Comparison of ENCODE assay signal across 11 cellular contexts in the genomic region with DNA sequence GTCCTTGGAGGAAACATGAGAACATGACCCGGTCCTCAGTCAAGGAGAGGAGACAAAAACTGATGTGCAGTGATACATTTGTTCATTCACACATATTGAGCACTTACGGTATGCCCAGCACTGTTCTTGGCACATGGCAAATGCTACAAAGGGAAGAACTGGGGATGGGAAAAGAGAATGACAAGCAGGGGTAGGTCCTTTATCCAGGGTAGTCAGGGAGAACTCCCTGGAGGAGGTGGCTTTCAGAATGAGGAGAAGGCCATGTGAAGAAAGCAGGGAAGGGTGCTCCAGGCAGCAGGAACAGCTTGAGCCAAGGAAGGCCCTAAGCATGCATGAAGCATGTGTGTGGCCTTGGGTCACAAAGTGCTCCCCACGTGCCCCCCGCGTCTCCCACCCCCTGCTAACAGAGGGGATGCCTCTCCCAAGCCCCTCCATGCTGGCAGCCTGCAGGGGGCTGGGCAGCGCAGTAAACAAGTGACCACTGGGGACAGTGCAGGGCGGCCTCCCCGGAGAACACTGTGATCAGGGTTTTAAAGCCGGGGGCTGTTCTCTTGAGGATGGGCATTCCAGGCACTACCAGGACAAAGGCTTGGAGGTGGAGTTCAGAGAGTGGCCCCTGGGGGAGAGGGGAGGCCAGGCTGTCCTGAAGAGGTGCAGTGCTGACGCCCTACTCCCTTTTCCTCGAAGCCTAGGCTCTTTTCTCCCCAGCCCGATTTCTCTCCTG.
"Had no signal": no experiment of that assay in that cellular context is flagged by ENCODE, and none has a peak within 500 bp of the region (broad histone marks: within the 10 kb centered on the region; RNA-seq: fewer than 3 reads in every experiment).

No MANE protein-coding gene starts in this region.

- H3K9me3 ChIP-seq: ascending aorta, psoas muscle, right lobe of liver, transverse colon had no signal

- H3K4me3 ChIP-seq: ascending aorta, psoas muscle, right lobe of liver, transverse colon had no signal

- H3K27ac Mint-ChIP-seq: activated CD4-positive, alpha-beta memory T cell treated with anti-CD3 and anti-CD28 coated beads for 36 hours; activated T-cell treated with anti-CD3 and anti-CD28 coated beads, Interleukin-2, amount 50 U/mL, for 72 hours; stimulated activated effector memory CD8-positive, alpha-beta T cell treated with anti-CD3 and anti-CD28 coated beads, Interleukin-12 subunit alpha, Interleukin-12 subunit beta, amount 100 ng/mL, for 72 hours had no signal

- H3K4me3 Mint-ChIP-seq: activated CD4-positive, alpha-beta memory T cell treated with anti-CD3 and anti-CD28 coated beads for 36 hours; activated T-cell treated with anti-CD3 and anti-CD28 coated beads, Interleukin-2, amount 50 U/mL, for 72 hours; naive thymus-derived CD4-positive, alpha-beta T cell; stimulated activated effector memory CD8-positive, alpha-beta T cell treated with anti-CD3 and anti-CD28 coated beads, Interleukin-12 subunit alpha, Interleukin-12 subunit beta, amount 100 ng/mL, for 72 hours had no signal

- H3K4me1 ChIP-seq: ascending aorta, psoas muscle, right lobe of liver, transverse colon had no signal

- H3K27ac ChIP-seq: ascending aorta, psoas muscle, right lobe of liver, transverse colon had no signal

- H3K36me3 ChIP-seq: ascending aorta, right lobe of liver, transverse colon had no signal

- ATAC-seq: left colon had no signal

- H3K27me3 Mint-ChIP-seq: activated CD4-positive, alpha-beta memory T cell treated with anti-CD3 and anti-CD28 coated beads for 36 hours had no signal

- H3K9me3 Mint-ChIP-seq: activated T-cell treated with anti-CD3 and anti-CD28 coated beads, Interleukin-2, amount 50 U/mL, for 72 hours; stimulated activated effector memory CD8-positive, alpha-beta T cell treated with anti-CD3 and anti-CD28 coated beads, Interleukin-12 subunit alpha, Interleukin-12 subunit beta, amount 100 ng/mL, for 72 hours had no signal

- H3K27me3 ChIP-seq: ascending aorta, right lobe of liver, transverse colon had no signal

- H3K36me3 Mint-ChIP-seq: activated CD4-positive, alpha-beta memory T cell treated with anti-CD3 and anti-CD28 coated beads for 36 hours; naive thymus-derived CD4-positive, alpha-beta T cell; stimulated activated effector memory CD8-positive, alpha-beta T cell treated with anti-CD3 and anti-CD28 coated beads, Interleukin-12 subunit alpha, Interleukin-12 subunit beta, amount 100 ng/mL, for 72 hours had no signal

- DNase-seq: activated CD4-positive, CD25-positive, alpha-beta regulatory T cell treated with anti-CD3 and anti-CD28 coated beads, Interleukin-2, amount 50 U/mL, for 72 hours; cortex of kidney; psoas muscle had no signal

- H3K4me1 Mint-ChIP-seq: naive thymus-derived CD4-positive, alpha-beta T cell; stimulated activated effector memory CD8-positive, alpha-beta T cell treated with anti-CD3 and anti-CD28 coated beads, Interleukin-12 subunit alpha, Interleukin-12 subunit beta, amount 100 ng/mL, for 72 hours had no signal
